In genomic region chr10:61691667-61692066, GRCh38 we compare ENCODE assay signal across 8 cellular contexts. TPM values are rescaled to one million over a fixed set of nuclear protein-coding genes. Genes with fewer than 3 reads are reported as not detected.
"Had no signal": no experiment of that assay in that cellular context is flagged by ENCODE, and none has a peak within 500 bp of the region (broad histone marks: within the 10 kb centered on the region; RNA-seq: fewer than 3 reads in every experiment).

No MANE protein-coding gene starts in this region.

RNA-seq across cellular contexts. Expression of gene CABCOCO1, which starts 28.9 kb away (rescaled TPM):
- total RNA-seq: naive thymus-derived CD8-positive, alpha-beta T cell; natural killer cell; natural killer cell treated with Interleukin-12 subunit alpha and Interleukin-12 subunit beta and Interleukin-15 and Interleukin-18, amount 100 ng/mL, for 72 hours; progenitor cell of endocrine pancreas; psoas muscle; right lobe of liver; sciatic nerve; smooth muscle cell had no signal
- polyA plus RNA-seq: naive thymus-derived CD8-positive, alpha-beta T cell had no signal
